In the genomic region with DNA sequence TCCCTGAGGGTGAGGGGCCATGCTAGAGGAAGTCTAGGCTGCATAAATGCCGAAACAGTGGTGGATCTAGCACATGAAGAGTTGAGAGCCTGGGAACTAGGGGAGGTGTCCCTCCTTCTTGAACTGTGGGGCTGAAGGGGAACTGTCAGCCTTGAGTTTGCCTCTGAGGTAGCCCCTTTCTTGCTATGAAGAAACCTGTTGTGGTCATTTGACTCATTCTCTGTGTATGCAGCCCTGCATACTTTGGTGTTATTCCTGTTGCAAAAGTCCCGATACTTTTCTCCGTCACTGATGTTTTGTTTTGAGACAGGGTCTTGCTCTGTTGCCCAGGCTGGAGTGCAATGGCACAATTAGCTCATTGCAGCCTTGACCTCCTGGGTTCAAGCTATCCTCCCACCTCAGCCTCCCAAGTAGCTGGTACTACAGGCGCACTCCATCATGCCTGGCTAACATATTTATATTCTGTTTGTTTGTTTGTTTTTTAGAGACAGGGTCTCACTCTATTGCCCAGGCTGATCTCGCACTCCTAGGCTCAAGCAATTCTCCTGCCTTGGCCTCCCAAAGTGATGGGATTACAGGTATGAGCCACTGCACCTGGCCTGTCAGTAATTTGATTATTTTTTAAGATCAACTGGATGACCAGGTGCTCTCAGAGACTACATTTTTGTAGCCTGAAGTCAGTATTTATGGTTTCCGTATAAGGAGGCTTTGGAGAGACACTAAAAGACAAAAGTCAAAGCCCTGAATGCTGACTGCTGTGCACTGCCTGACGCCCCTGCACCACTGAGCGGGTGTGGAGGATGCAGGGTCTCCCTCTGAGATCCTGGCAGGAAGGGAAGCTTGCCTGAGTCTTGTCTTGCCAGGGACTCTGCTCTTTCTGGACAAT, we compare ENCODE assay signal across 16 cellular contexts.
DNase-seq lines count a peak whose midpoint lies in the region; TF ChIP-seq lines count a peak whose summit lies in the region.
"Had no signal": no experiment of that assay in that cellular context is flagged by ENCODE, and none has a peak within 500 bp of the region (broad histone marks: within the 10 kb centered on the region; RNA-seq: fewer than 3 reads in every experiment).

No MANE protein-coding gene starts in this region.

- H3K9me3 ChIP-seq in HEK293 (ENCODE audit: control insufficient read depth, insufficient read depth, low read depth, low read length), result no peaks in the 10 kb centered on the region

- intact Hi-C loops in dorsolateral prefrontal cortex (cut with DNase I), result no loop called here

- no CpG with 5 or more reads among the region's 8 CpGs for WGBS in mesendoderm (ENCODE audit: extremely low coverage, insufficient coverage, low lambda C conversion rate)

- H3K27me3 ChIP-seq in mesendoderm (ENCODE audit: insufficient read depth, low read length, poor library complexity) (no peaks in the 10 kb centered on the region), dorsolateral prefrontal cortex (no peaks in the 10 kb centered on the region)

- TF ChIP-seq CTCF in HEK293 (tag by site-specific recombination; IDR thresholded peaks at IDR 0.05) (no peak), dorsolateral prefrontal cortex (IDR thresholded peaks at IDR 0.05 in 54 of 56, conservative IDR thresholded peaks at IDR 0.05 in 2 of 56; ENCODE audit: low read depth in 1 of 56, partially characterized antibody in 56 of 56) (no peak)

- H4K8ac ChIP-seq in mesendoderm (ENCODE audit: low read depth, low read length), result no peak overlapping the region

- peak; percentile 22 for DNase-seq in Daoy (ENCODE audit: low read depth)
- peak; percentile 86 for DNase-seq in amniotic epithelial cell (ENCODE audit: low read depth)
- no peak for DNase-seq in mesendoderm
- DNase-seq in dorsolateral prefrontal cortex, result no peak
- no peak for DNase-seq in activated T-cell treated with anti-CD3 and anti-CD28 coated beads for 4 hours
- DNase-seq in NCI-H2107 treated with DMSO at 0.1 percent for 48 hours (lab: John Stamatoyannopoulos, UW; ENCODE audit: unreplicated experiment), result no peak
- no peak for DNase-seq in D341Med (ENCODE audit: low spot score)
- DNase-seq: activated CD4-positive, alpha-beta T cell treated with anti-CD3 and anti-CD28 coated beads, Interleukin-2, amount 10 ng/mL, durations not matched to agents 24 days and 14 days; caudate nucleus; endodermal cell; H7; NCI-H2227 treated with DMSO at 0.1 percent for 48 hours; nephron progenitor cell; SIG-M5 had no signal

- no peak overlapping the region for H3K27ac ChIP-seq in HEK293 (ENCODE audit: extremely low read depth, low read depth, low read length)
- no peak overlapping the region for H3K27ac ChIP-seq in mesendoderm (ENCODE audit: low read depth, low read length)
- peak overlapping the region in 1 of 59 donors; percentile 3 for H3K27ac ChIP-seq in dorsolateral prefrontal cortex

- no peak overlapping the region for H3K4me2 ChIP-seq in mesendoderm (ENCODE audit: low read length)

- H3K23ac ChIP-seq in mesendoderm (ENCODE audit: low read length), result no peak overlapping the region

- H3K18ac ChIP-seq in mesendoderm (ENCODE audit: low read length), result no peak overlapping the region

- H3K9ac ChIP-seq in mesendoderm (ENCODE audit: low read length), result no peak overlapping the region

- H3K4me3 ChIP-seq in HEK293 (ENCODE audit: low read depth, low read length), result no peak overlapping the region
- no peak overlapping the region for H3K4me3 ChIP-seq in mesendoderm (ENCODE audit: low read length)
- H3K4me3 ChIP-seq in dorsolateral prefrontal cortex, result no peak overlapping the region
- H3K4me3 ChIP-seq: lung had no signal

- POLR2A ChIA-PET in HEK293 (lab: Yijun Ruan, JAX), result no interaction called here

- H3K36me3 ChIP-seq in HEK293 (ENCODE audit: control insufficient read depth in 2 of 2, insufficient read depth in 1 of 2, low read length in 2 of 2), result no peaks in the 10 kb centered on the region
- H3K36me3 ChIP-seq in mesendoderm (ENCODE audit: control insufficient read depth, insufficient read depth, low read length), result no peaks in the 10 kb centered on the region

- H2BK5ac ChIP-seq in mesendoderm (ENCODE audit: low read length), result no peak overlapping the region

- H3K56ac ChIP-seq in mesendoderm (ENCODE audit: low read length), result no peak overlapping the region

- CTCF ChIA-PET in HEK293 (lab: Yijun Ruan, JAX), result no interaction called here

- H3K4ac ChIP-seq in mesendoderm (ENCODE audit: low read depth, low read length), result no peak overlapping the region

- no peak overlapping the region for H2BK120ac ChIP-seq in mesendoderm (ENCODE audit: low read depth, low read length)

- H4K5ac ChIP-seq in mesendoderm (ENCODE audit: low read length), result no peak overlapping the region

- H3K4me1 ChIP-seq in HEK293 (ENCODE audit: control insufficient read depth, insufficient read depth, low read length) (peaks cover 2% of the 10 kb centered on the region; the same call in 1 of the 2 replicates), mesendoderm (ENCODE audit: control insufficient read depth, low read depth, low read length) (peaks cover 8% of the 10 kb centered on the region)

- no peak overlapping the region for H2BK15ac ChIP-seq in mesendoderm (replicated peaks; ENCODE audit: low read depth)

- no peaks in the 10 kb centered on the region for H3K79me2 ChIP-seq in mesendoderm (ENCODE audit: control insufficient read depth, insufficient read depth, low read length)

- H3K79me1 ChIP-seq in mesendoderm (ENCODE audit: low read length), result no peaks in the 10 kb centered on the region

- H2AK5ac ChIP-seq in mesendoderm (ENCODE audit: low read length), result peak overlapping the region; percentile 56

TF ChIP-seq in HEK293, 187 proteins besides CTCF, POLR2A, EP300 and RAD21:
- no peak for TF ChIP-seq ZBTB44 (tag by site-specific recombination; IDR thresholded peaks at IDR 0.05)
- TF ChIP-seq ZNF121 (tag by site-specific recombination; IDR thresholded peaks at IDR 0.05), result peak; percentile 83

Comparison
In these comparisons a context has a peak if more than half of its experiments do, and no peak if none do; other contexts are left out.
1. DNase-seq: peak in Daoy (single experiment) and amniotic epithelial cell (single experiment); none in mesendoderm (single experiment), dorsolateral prefrontal cortex (0 of 10), activated T-cell treated with anti-CD3 and anti-CD28 coated beads for 4 hours (single experiment), NCI-H2107 treated with DMSO at 0.1 percent for 48 hours (single experiment) and D341Med (single experiment).